In the genomic region with DNA sequence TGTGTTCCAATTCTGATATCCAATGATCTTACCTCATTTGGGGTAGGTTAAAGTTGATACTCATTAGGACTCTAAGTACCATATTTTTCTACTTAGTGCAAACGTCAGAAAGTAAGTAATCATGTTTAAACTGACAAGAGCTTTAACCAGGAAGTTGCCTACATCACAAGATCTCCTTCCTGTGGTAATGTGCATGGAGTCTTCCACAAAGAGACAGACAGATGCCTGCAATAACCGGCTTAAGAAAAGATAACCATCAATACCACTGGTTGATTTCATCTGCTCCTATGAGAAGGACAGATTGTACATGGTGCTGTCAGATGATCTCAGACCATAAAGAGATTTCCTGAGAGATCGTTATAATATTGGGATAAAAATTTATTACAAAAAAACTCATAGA, we compare ENCODE assay signal across 10 cellular contexts. TPM values are rescaled to one million over a fixed set of nuclear protein-coding genes. Genes with fewer than 3 reads are reported as not detected.
A peak's percentile ranks its signal among the peaks of the same experiment; 100 is the strongest.
DNase-seq lines count a peak whose midpoint lies in the region; ATAC-seq, FAIRE-seq and TF ChIP-seq lines count a peak whose summit lies in the region.
"Not testable (repeated sequence)": the region's sequence is repeated elsewhere in the genome, so short reads cannot be mapped to it uniquely, and the experiment has no call there.
"Had no signal": no experiment of that assay in that cellular context is flagged by ENCODE, and none has a peak within 500 bp of the region (broad histone marks: within the 10 kb centered on the region; RNA-seq: fewer than 3 reads in every experiment).

No MANE protein-coding gene starts in this region.

- H3K9me1 ChIP-seq in K562 (ENCODE audit: control insufficient read depth, insufficient read depth, low read length), result not testable (repeated sequence)

- H3K4me1 Mint-ChIP-seq in T-helper 2 cell treated with Interferon-gamma antibody and Interleukin-4, amounts not matched to agents 5 μg/mL and 100 μg/mL, for 36 hours (ENCODE audit: low read depth), result peaks cover 30% of the 10 kb centered on the region
- peaks cover 33% of the 10 kb centered on the region for H3K4me1 Mint-ChIP-seq in activated naive CD8-positive, alpha-beta T cell treated with anti-CD3 and anti-CD28 coated beads, Interleukin-2, amount 10 ng/mL, durations not matched to agents 7 days and 5 days

- not testable (repeated sequence) for DNase-seq in D721Med (ENCODE audit: insufficient read length, low spot score); T-helper 2 cell treated with Interferon-gamma antibody and Interleukin-4, amounts not matched to agents 5 μg/mL and 100 μg/mL, for 36 hours (ENCODE audit: low spot score); activated naive CD8-positive, alpha-beta T cell treated with anti-CD3 and anti-CD28 coated beads, Interleukin-2, amount 10 ng/mL, durations not matched to agents 7 days and 5 days; K562 (ENCODE audit: extremely low read depth in 1 of 4, low spot score in 3 of 4)
- peak; percentile 18 for DNase-seq in GF-D8 (lab: John Stamatoyannopoulos, UW)
- DNase-seq in NCI-H524 (lab: John Stamatoyannopoulos, UW), result peak; percentile 25 to 59
- peak; percentile 23 for DNase-seq in SK-N-DZ (ENCODE audit: low spot score)

- not testable (repeated sequence) for H2AFZ ChIP-seq in K562 (ENCODE audit: low read depth, low read length)

- TF ChIP-seq CTCF in D721Med (IDR thresholded peaks at IDR 0.05; ENCODE audit: insufficient read depth, missing control alignments); K562 (IDR thresholded peaks at IDR 0.05 in 2 of 3, conservative IDR thresholded peaks at IDR 0.05 in 1 of 3; ENCODE audit: insufficient read depth in 2 of 3, low read depth in 1 of 3, low read length in 3 of 3): not testable (repeated sequence)

- not testable (repeated sequence) for H3K36me3 Mint-ChIP-seq in T-helper 2 cell treated with Interferon-gamma antibody and Interleukin-4, amounts not matched to agents 5 μg/mL and 100 μg/mL, for 36 hours (ENCODE audit: low read depth); activated naive CD8-positive, alpha-beta T cell treated with anti-CD3 and anti-CD28 coated beads, Interleukin-2, amount 10 ng/mL, durations not matched to agents 7 days and 5 days

- not testable (repeated sequence) for H3K4me3 ChIP-seq in K562

- 2% methylated on average over 2 of the region's 3 CpGs for WGBS in K562 (ENCODE audit: insufficient coverage, low coverage, missing lambda C conversion rate)

- not testable (repeated sequence) for H3K27ac Mint-ChIP-seq in T-helper 2 cell treated with Interferon-gamma antibody and Interleukin-4, amounts not matched to agents 5 μg/mL and 100 μg/mL, for 36 hours
- H3K27ac Mint-ChIP-seq in activated naive CD8-positive, alpha-beta T cell treated with anti-CD3 and anti-CD28 coated beads, Interleukin-2, amount 10 ng/mL, durations not matched to agents 7 days and 5 days, result peak overlapping the region; percentile 12

- not testable (repeated sequence) for TF ChIP-seq POLR2A in K562 (conservative IDR thresholded peaks at IDR 0.05)

- H4K20me1 ChIP-seq in K562 (replicated peaks; ENCODE audit: control insufficient read depth, insufficient read depth, low read length), result not testable (repeated sequence)

- not testable (repeated sequence) for H3K9ac ChIP-seq in K562 (ENCODE audit: insufficient read depth in 1 of 2, low read depth in 2 of 2, low read length in 2 of 2)

- in situ Hi-C loops in K562 (cut with MboI), result not testable (repeated sequence)

- BruUV-seq in K562 (replicated peaks; lab: Mats Ljungman, UMichigan), result not testable (repeated sequence)

- TF ChIP-seq EP300 in K562 (IDR thresholded peaks at IDR 0.05; ENCODE audit: low read length), result not testable (repeated sequence)

- not testable (repeated sequence) for TF ChIP-seq RAD21 in K562 (CRISPR knock-in tag; conservative IDR thresholded peaks at IDR 0.05 in 1 of 2, IDR thresholded peaks at IDR 0.05 in 1 of 2)

- intact Hi-C loops in K562 (cut with micrococcal nuclease), result not testable (repeated sequence)

- peaks cover 16% of the 10 kb centered on the region for H3K27me3 Mint-ChIP-seq in T-helper 2 cell treated with Interferon-gamma antibody and Interleukin-4, amounts not matched to agents 5 μg/mL and 100 μg/mL, for 36 hours (ENCODE audit: low read depth)
- not testable (repeated sequence) for H3K27me3 Mint-ChIP-seq in activated naive CD8-positive, alpha-beta T cell treated with anti-CD3 and anti-CD28 coated beads, Interleukin-2, amount 10 ng/mL, durations not matched to agents 7 days and 5 days

- H3K36me3 ChIP-seq in K562 (ENCODE audit: control insufficient read depth, insufficient read depth, low read length), result not testable (repeated sequence)

- peak overlapping the region; percentile 28 for H3K4me3 Mint-ChIP-seq in T-helper 2 cell treated with Interferon-gamma antibody and Interleukin-4, amounts not matched to agents 5 μg/mL and 100 μg/mL, for 36 hours
- H3K4me3 Mint-ChIP-seq in activated naive CD8-positive, alpha-beta T cell treated with anti-CD3 and anti-CD28 coated beads, Interleukin-2, amount 10 ng/mL, durations not matched to agents 7 days and 5 days, result not testable (repeated sequence)

- H3K4me2 ChIP-seq in K562 (ENCODE audit: insufficient read depth, low read length), result not testable (repeated sequence)

- not testable (repeated sequence) for ATAC-seq in activated naive CD8-positive, alpha-beta T cell treated with anti-CD3 and anti-CD28 coated beads, Interleukin-2, amount 10 ng/mL, durations not matched to agents 7 days and 5 days (ENCODE audit: low read depth); K562

- H3K9me3 Mint-ChIP-seq in T-helper 2 cell treated with Interferon-gamma antibody and Interleukin-4, amounts not matched to agents 5 μg/mL and 100 μg/mL, for 36 hours; activated naive CD8-positive, alpha-beta T cell treated with anti-CD3 and anti-CD28 coated beads, Interleukin-2, amount 10 ng/mL, durations not matched to agents 7 days and 5 days: not testable (repeated sequence)

- CTCF ChIA-PET in K562 (lab: Yijun Ruan, JAX; ENCODE audit: low intra/inter-chr PET ratio), result not testable (repeated sequence)

- not testable (repeated sequence) for H3K27me3 ChIP-seq in K562 (ENCODE audit: control insufficient read depth in 2 of 2, insufficient read depth in 2 of 2, low read length in 2 of 2)

- not testable (repeated sequence) for H3K79me2 ChIP-seq in K562 (ENCODE audit: control insufficient read depth, insufficient read depth, low read length)

- POLR2A ChIA-PET in activated naive CD8-positive, alpha-beta T cell treated with anti-CD3 and anti-CD28 coated beads, Interleukin-2, amount 10 ng/mL, durations not matched to agents 7 days and 5 days (lab: Charles Lee); K562 (lab: Yijun Ruan, JAX): not testable (repeated sequence)

- H3K4me1 ChIP-seq in K562 (replicated peaks in 1 of 2; ENCODE audit: control insufficient read depth in 2 of 2, insufficient read depth in 2 of 2, low read length in 2 of 2), result not testable (repeated sequence)

- not testable (repeated sequence) for H3K9me3 ChIP-seq in K562 (replicated peaks; ENCODE audit: control insufficient read depth, insufficient read depth, low read depth, low read length)

- H3K27ac ChIP-seq in K562 (ENCODE audit: extremely low read depth, low read depth, low read length), result not testable (repeated sequence)

- FAIRE-seq in D721Med (lab: Jason Lieb, UNC) (peak; percentile 90), K562 (lab: Jason Lieb, UNC) (peak; percentile 32)

RNA-seq across cellular contexts. Expression of a gene that starts 33.5 kb away (rescaled TPM):
- 0.09 TPM in 1 of 2 replicates, not detected in the other for polyA plus RNA-seq in SK-N-DZ (2014; cell fraction: cytosol; rRNA removed)
- polyA plus RNA-seq in SK-N-DZ (2014; cell fraction: nucleus; rRNA removed), result 0.21 and 0.27 TPM in 2 replicates
- total RNA-seq in activated naive CD8-positive, alpha-beta T cell treated with anti-CD3 and anti-CD28 coated beads, Interleukin-2, amount 10 ng/mL, durations not matched to agents 7 days and 5 days, result not detected
- total RNA-seq in K562 (2011; cell fraction: chromatin; rRNA removed; ENCODE audit: low replicate concordance), result not detected in 2 replicates
- not detected in 2 replicates for total RNA-seq in K562 (2011; cell fraction: nucleolus; rRNA removed)
- total RNA-seq in K562 (2011; cell fraction: nucleoplasm; rRNA removed), result not detected in 2 replicates
- total RNA-seq in K562 (2014; rRNA removed) (not detected in 2 replicates), K562 (2014; rRNA removed; fragmentation: Illumina TruSeq; extraction: Trizol) (not detected in 2 replicates), K562 (2015; rRNA removed; fragmentation: Illumina TruSeq; extraction: Trizol) (not detected in 2 replicates), K562 (2021) (not detected in 2 replicates)
- polyA plus RNA-seq in K562 (2011; rRNA removed) (not detected in 2 replicates), K562 (2014; fragmentation: Illumina TruSeq; extraction: Trizol) (not detected in 2 replicates), K562 (2014; fragmentation: Nextera tagmentation; extraction: Ambion mirVana) (not detected), K562 (2014; rRNA removed) (not detected in 2 replicates)
- polyA plus RNA-seq in K562 (2011; cell fraction: cytosol; rRNA removed), result not detected in 2 replicates
- polyA plus RNA-seq in K562 (2011; cell fraction: nucleus; rRNA removed), result not detected in 2 replicates
- not detected in 2 replicates for polyA plus RNA-seq in K562 (2012)
- polyA minus RNA-seq in K562 (2011; rRNA and poly(A)+ RNA removed), result not detected in 2 replicates
- not detected in 2 replicates for polyA minus RNA-seq in K562 (2011; cell fraction: cytosol; rRNA and poly(A)+ RNA removed)
- not detected in 2 replicates for polyA minus RNA-seq in K562 (2011; cell fraction: nucleus; rRNA and poly(A)+ RNA removed)
- total RNA-seq: CD4-positive, alpha-beta memory T cell; Daoy; G401 had no signal
- polyA plus RNA-seq: CD4-positive, alpha-beta memory T cell had no signal
